In the genomic region with DNA sequence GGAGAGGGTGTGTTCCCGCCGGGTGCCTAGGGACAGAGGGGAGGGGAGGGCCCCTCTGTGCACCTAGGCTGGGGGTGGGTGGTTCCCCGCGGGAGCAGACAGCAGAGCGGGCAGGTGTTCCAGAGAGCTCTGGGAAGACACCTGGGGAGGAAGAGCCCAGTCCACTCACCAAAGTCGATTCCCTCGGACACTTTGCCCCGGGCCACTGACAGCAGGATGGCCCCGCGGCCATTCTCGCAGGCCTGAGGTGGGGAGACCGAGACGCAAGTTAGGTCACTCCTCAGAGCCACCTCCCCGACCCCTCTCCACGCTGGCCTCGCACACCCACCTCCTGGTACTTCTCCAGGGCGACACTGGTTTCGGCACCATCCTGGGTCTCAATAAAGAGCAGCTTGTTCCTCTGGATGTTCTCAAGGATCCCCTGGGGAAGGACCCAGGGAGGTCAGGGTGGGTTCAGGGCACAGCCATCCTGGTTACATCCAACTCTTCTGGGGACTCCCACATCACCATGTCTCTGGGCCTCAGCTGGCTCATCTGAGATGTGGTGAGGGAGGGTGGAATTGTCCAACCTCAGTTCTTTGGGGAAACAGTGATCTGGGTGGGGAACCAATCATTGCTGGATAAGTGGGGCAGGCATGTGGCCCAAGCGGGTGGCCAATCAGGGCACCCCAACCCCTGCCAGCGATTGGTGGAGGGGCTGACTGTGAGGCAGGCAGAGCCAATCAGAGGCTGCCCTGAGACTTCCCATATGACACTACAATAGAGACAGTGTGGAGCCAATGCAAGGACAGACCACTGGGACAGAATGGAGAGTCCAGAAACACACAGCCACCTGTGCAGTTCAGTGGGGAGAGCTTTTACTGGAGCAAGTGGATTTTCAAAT, we compare ENCODE assay signal across 2 cellular contexts.
TF ChIP-seq lines count a peak whose summit lies in the region.

No MANE protein-coding gene starts in this region.

TF ChIP-seq in GM12891, 5 proteins besides CTCF, POLR2A, EP300 and RAD21:
- TF ChIP-seq PAX5 (IDR thresholded peaks at IDR 0.05; ENCODE audit: insufficient read depth, low read length, severe bottlenecking), result no peak
- no peak for TF ChIP-seq POU2F2 (IDR thresholded peaks at IDR 0.05; ENCODE audit: low read depth, low read length)
- TF ChIP-seq POLR2AphosphoS5 (IDR thresholded peaks at IDR 0.05; ENCODE audit: low read depth, low read length), result no peak
- TF ChIP-seq SPI1 (IDR thresholded peaks at IDR 0.05; ENCODE audit: low read depth, low read length), result no peak

TF ChIP-seq in GM12878, 131 proteins besides CTCF, POLR2A, EP300 and RAD21:
- no peak for TF ChIP-seq PAX5 (IDR thresholded peaks at IDR 0.05; ENCODE audit: borderline replicate concordance, low read depth, low read length)
- TF ChIP-seq SMC3 (IDR thresholded peaks at IDR 0.05; ENCODE audit: borderline replicate concordance, low read length), result no peak
- TF ChIP-seq MTA3 (IDR thresholded peaks at IDR 0.05; ENCODE audit: borderline replicate concordance, low read length), result no peak
- TF ChIP-seq NRF1 (conservative IDR thresholded peaks at IDR 0.05; ENCODE audit: low read depth, low read length), result no peak
- no peak for TF ChIP-seq ZBTB11 (CRISPR knock-in tag; IDR thresholded peaks at IDR 0.05)
- TF ChIP-seq ZZZ3 (IDR thresholded peaks at IDR 0.05; ENCODE audit: control insufficient read depth, insufficient read length, low read depth), result no peak
- no peak for TF ChIP-seq ELK1 (IDR thresholded peaks at IDR 0.05; ENCODE audit: low read depth, low read length)
- no peak for TF ChIP-seq TCF12 (IDR thresholded peaks at IDR 0.05; ENCODE audit: low read depth, low read length)
- TF ChIP-seq MLLT1 (IDR thresholded peaks at IDR 0.05), result no peak
- no peak for TF ChIP-seq MXI1 (IDR thresholded peaks at IDR 0.05; ENCODE audit: low read depth, low read length)
